In the genomic region with DNA sequence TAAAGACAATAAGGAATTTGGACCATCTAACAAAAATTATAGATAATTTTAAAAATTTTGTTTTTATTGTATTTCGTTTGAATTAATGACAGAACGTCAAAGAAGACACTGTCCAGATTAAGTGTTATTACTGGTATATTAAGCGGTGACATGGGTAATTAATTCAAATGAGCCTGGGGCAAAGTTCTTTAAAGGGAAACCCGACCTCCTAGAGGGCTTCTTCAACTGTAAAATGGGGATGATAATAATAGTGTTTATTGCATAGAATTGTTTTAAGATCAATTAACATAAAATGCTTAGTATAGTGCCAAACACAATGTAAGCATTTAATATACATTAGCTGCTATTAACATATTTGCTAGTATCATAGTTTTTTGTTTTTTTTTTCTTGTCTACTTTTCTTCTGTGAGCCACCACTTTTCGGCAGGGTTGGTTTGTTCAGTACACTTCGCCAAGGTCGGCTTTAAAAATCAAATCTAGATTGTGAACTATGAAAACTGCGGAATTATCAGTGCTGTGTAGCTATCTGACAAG, we compare ENCODE assay signal across 2 cellular contexts.
TF ChIP-seq lines count a peak whose summit lies in the region.

No MANE protein-coding gene starts in this region.

TF ChIP-seq in GM23338, 12 proteins besides CTCF, POLR2A, EP300 and RAD21 (continued from another document):
- TF ChIP-seq EZH2 (IDR thresholded peaks at IDR 0.05; ENCODE audit: low read depth, unreplicated experiment) (no peak), POLR2AphosphoS5 (IDR thresholded peaks at IDR 0.05; ENCODE audit: low read depth) (no peak), JUNB (IDR thresholded peaks at IDR 0.05; ENCODE audit: unreplicated experiment) (no peak), ETS1 (IDR thresholded peaks at IDR 0.05) (no peak), CREB1 (CRISPR knock-in tag; IDR thresholded peaks at IDR 0.05; ENCODE audit: low read depth) (no peak)
- TF ChIP-seq, protein P1, sequence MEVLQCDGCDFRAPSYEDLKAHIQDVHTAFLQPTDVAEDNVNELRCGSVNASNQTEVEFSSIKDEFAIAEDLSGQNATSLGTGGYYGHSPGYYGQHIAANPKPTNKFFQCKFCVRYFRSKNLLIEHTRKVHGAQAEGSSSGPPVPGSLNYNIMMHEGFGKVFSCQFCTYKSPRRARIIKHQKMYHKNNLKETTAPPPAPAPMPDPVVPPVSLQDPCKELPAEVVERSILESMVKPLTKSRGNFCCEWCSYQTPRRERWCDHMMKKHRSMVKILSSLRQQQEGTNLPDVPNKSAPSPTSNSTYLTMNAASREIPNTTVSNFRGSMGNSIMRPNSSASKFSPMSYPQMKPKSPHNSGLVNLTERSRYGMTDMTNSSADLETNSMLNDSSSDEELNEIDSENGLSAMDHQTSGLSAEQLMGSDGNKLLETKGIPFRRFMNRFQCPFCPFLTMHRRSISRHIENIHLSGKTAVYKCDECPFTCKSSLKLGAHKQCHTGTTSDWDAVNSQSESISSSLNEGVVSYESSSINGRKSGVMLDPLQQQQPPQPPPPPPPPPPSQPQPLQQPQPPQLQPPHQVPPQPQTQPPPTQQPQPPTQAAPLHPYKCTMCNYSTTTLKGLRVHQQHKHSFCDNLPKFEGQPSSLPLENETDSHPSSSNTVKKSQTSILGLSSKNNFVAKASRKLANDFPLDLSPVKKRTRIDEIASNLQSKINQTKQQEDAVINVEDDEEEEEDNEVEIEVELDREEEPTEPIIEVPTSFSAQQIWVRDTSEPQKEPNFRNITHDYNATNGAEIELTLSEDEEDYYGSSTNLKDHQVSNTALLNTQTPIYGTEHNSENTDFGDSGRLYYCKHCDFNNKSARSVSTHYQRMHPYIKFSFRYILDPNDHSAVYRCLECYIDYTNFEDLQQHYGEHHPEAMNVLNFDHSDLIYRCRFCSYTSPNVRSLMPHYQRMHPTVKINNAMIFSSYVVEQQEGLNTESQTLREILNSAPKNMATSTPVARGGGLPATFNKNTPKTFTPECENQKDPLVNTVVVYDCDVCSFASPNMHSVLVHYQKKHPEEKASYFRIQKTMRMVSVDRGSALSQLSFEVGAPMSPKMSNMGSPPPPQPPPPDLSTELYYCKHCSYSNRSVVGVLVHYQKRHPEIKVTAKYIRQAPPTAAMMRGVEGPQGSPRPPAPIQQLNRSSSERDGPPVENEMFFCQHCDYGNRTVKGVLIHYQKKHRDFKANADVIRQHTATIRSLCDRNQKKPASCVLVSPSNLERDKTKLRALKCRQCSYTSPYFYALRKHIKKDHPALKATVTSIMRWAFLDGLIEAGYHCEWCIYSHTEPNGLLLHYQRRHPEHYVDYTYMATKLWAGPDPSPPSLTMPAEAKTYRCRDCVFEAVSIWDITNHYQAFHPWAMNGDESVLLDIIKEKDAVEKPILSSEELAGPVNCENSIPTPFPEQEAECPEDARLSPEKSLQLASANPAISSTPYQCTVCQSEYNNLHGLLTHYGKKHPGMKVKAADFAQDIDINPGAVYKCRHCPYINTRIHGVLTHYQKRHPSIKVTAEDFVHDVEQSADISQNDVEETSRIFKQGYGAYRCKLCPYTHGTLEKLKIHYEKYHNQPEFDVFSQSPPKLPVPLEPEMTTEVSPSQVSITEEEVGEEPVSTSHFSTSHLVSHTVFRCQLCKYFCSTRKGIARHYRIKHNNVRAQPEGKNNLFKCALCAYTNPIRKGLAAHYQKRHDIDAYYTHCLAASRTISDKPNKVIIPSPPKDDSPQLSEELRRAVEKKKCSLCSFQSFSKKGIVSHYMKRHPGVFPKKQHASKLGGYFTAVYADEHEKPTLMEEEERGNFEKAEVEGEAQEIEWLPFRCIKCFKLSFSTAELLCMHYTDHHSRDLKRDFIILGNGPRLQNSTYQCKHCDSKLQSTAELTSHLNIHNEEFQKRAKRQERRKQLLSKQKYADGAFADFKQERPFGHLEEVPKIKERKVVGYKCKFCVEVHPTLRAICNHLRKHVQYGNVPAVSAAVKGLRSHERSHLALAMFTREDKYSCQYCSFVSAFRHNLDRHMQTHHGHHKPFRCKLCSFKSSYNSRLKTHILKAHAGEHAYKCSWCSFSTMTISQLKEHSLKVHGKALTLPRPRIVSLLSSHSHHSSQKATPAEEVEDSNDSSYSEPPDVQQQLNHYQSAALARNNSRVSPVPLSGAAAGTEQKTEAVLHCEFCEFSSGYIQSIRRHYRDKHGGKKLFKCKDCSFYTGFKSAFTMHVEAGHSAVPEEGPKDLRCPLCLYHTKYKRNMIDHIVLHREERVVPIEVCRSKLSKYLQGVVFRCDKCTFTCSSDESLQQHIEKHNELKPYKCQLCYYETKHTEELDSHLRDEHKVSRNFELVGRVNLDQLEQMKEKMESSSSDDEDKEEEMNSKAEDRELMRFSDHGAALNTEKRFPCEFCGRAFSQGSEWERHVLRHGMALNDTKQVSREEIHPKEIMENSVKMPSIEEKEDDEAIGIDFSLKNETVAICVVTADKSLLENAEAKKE (CRISPR knock-in tag; IDR thresholded peaks at IDR 0.05) = no peak

TF ChIP-seq in SK-N-SH treated with all-trans-retinoic acid at 6 μM for 48 hours, 23 proteins besides CTCF, POLR2A, EP300 and RAD21 (continued from another document):
- no peak for TF ChIP-seq PATZ1 (CRISPR knock-in tag; IDR thresholded peaks at IDR 0.05; ENCODE audit: borderline replicate concordance)
- no peak for TF ChIP-seq RARB (CRISPR knock-in tag; IDR thresholded peaks at IDR 0.05)
- no peak for TF ChIP-seq ZC3H10 (CRISPR knock-in tag; IDR thresholded peaks at IDR 0.05)
- TF ChIP-seq PPARA (CRISPR knock-in tag; IDR thresholded peaks at IDR 0.05; ENCODE audit: borderline replicate concordance) = no peak
- no peak for TF ChIP-seq ZFP30 (CRISPR knock-in tag; IDR thresholded peaks at IDR 0.05)
